ENCODE assay signal across 9 cellular contexts in the genomic region with DNA sequence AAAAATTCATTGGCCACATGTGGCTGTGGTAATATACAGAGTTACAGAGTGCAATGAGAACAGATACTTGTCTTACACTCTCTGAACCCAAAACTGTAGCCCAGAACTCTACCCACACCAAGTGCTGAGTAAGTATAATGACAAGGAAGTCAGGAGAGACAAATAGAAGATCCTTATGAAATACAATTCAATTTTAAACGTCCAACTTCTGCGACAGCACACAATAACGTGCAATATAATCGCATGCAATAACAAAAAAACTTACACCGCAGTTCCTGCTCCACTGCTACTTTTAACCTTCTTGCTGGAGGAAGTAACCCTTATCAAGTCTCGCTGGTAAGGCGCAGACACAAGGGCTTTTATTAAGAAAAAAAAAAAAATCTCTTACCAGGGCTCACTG. TPM values are rescaled to one million over a fixed set of nuclear protein-coding genes. Genes with fewer than 3 reads are reported as not detected.
DNase-seq lines count a peak whose midpoint lies in the region; ATAC-seq and TF ChIP-seq lines count a peak whose summit lies in the region.
"Had no signal": no experiment of that assay in that cellular context is flagged by ENCODE, and none has a peak within 500 bp of the region (broad histone marks: within the 10 kb centered on the region; RNA-seq: fewer than 3 reads in every experiment).

No MANE protein-coding gene starts in this region.

- no peaks in the 10 kb centered on the region for H3K9me3 ChIP-seq in GM23248 (ENCODE audit: low read depth)
- no peaks in the 10 kb centered on the region for H3K9me3 ChIP-seq in esophagus (ENCODE audit: control insufficient read depth in 2 of 2, insufficient read depth in 1 of 2, low read depth in 1 of 2, low read length in 1 of 2)

- no peaks in the 10 kb centered on the region for H3K9me2 ChIP-seq in GM23248 (ENCODE audit: insufficient read depth)

- H3K4me1 ChIP-seq in GM23248 (ENCODE audit: insufficient read depth) = no peaks in the 10 kb centered on the region; the same call in 1 of the 2 replicates
- H3K4me1 ChIP-seq in esophagus (ENCODE audit: control insufficient read depth in 2 of 2, insufficient read depth in 2 of 2, low read length in 1 of 2) = peaks cover 4 to 12% of the 10 kb centered on the region in 2 donors

- no peak overlapping the region for H3K27ac ChIP-seq in GM23248
- no peak overlapping the region for H3K27ac ChIP-seq in esophagus (ENCODE audit: low read depth in 2 of 2, low read length in 1 of 2)

- no peak for ATAC-seq in GM18520 (IDR thresholded peaks at IDR 0.05; ENCODE audit: unreplicated experiment)
- no peak for ATAC-seq in GM21423 (IDR thresholded peaks at IDR 0.05; ENCODE audit: unreplicated experiment)
- no peak for ATAC-seq in HG02798 (IDR thresholded peaks at IDR 0.05; ENCODE audit: poor library complexity, unreplicated experiment)

- H3K36me3 ChIP-seq in GM23248 (ENCODE audit: low read depth) = no peaks in the 10 kb centered on the region
- H3K36me3 ChIP-seq in esophagus (ENCODE audit: control insufficient read depth in 2 of 2, insufficient read depth in 2 of 2, low read length in 1 of 2) = peaks cover 0 to 5% of the 10 kb centered on the region in 2 donors

- H3K9ac ChIP-seq in GM23248 = peak overlapping the region; percentile 91

- in situ Hi-C loops in GM23248 (cut with MboI) = no loop called here

- no peak for TF ChIP-seq CTCF in retinal pigment epithelial cell (conservative IDR thresholded peaks at IDR 0.05; ENCODE audit: low read depth, low read length)

- peak overlapping the region; percentile 82 for H3K4me2 ChIP-seq in GM23248 (ENCODE audit: unreplicated experiment)

- H3K27me3 ChIP-seq in GM23248 (replicated peaks; ENCODE audit: insufficient read depth) (no peaks in the 10 kb centered on the region), esophagus (ENCODE audit: control insufficient read depth in 1 of 2, insufficient read depth in 2 of 2, low read length in 2 of 2) (no peaks in the 10 kb centered on the region)

- 36 to 41% methylated on average over 7 of the region's 7 CpGs for WGBS in GM23248 (ENCODE audit: low coverage in 1 of 2, low lambda C conversion rate in 2 of 2, missing lambda C conversion rate in 2 of 2), 2 experiments
- WGBS in esophagus, 2 donors = 23 to 34% methylated on average over 7 of the region's 7 CpGs

- H2AFZ ChIP-seq in GM23248 = peak overlapping the region; percentile 94; the same call in 1 of the 2 replicates

- H3K4me3 ChIP-seq in GM23248 (peak overlapping the region; percentile 99), esophagus (ENCODE audit: low read depth in 1 of 2, low read length in 2 of 2) (peak overlapping the region; percentile 94 to 100), retinal pigment epithelial cell (ENCODE audit: low read length) (peak overlapping the region; percentile 96)

- H3F3A ChIP-seq in GM23248 (ENCODE audit: insufficient read depth) = no peaks in the 10 kb centered on the region

- no peaks in the 10 kb centered on the region for H4K20me1 ChIP-seq in GM23248 (ENCODE audit: insufficient read depth)

- DNase-seq in GM23248 = peak; percentile 5
- DNase-seq in SIG-M5 (lab: John Stamatoyannopoulos, UW) = peak; percentile 4
- DNase-seq in retinal pigment epithelial cell (ENCODE audit: low read depth) = no peak
- no peak for DNase-seq in glomerular visceral epithelial cell (ENCODE audit: extremely low spot score)
- DNase-seq: islet precursor cell had no signal

- peaks cover 60% of the 10 kb centered on the region for H3K79me2 ChIP-seq in GM23248 (ENCODE audit: insufficient read depth)

RNA-seq across cellular contexts. Expression of a gene that starts 0.9 kb away (rescaled TPM):
- total RNA-seq in GM23248 (2014; rRNA removed; shearing (Covaris generic)) = 51.4 and 75.4 TPM in 2 replicates
- polyA plus RNA-seq in GM23248 (2016; fragmentation: Nextera tagmentation; extraction: Ambion mirVana) (103 and 115 TPM in 2 replicates), esophagus (10 to 100 TPM; 37.3 to 42.4 TPM)

RNA-seq across cellular contexts. Expression of a gene that starts 33.3 kb away (rescaled TPM):
- not detected in 2 replicates for total RNA-seq in GM23248 (2014; rRNA removed; shearing (Covaris generic))
- polyA plus RNA-seq in GM23248 (2016; fragmentation: Nextera tagmentation; extraction: Ambion mirVana) (not detected in 2 replicates), esophagus (not detected)

RNA-seq across cellular contexts. Expression of a gene that starts 41.3 kb away (rescaled TPM):
- 41.9 and 55.1 TPM in 2 replicates for total RNA-seq in GM23248 (2014; rRNA removed; shearing (Covaris generic))
- polyA plus RNA-seq in GM23248 (2016; fragmentation: Nextera tagmentation; extraction: Ambion mirVana) (76.1 and 76.2 TPM in 2 replicates), esophagus (10 to 100 TPM; 53.0 to 65.5 TPM)

Comparison
In these comparisons a context has a peak if more than half of its experiments do, and no peak if none do; other contexts are left out.
1. DNase-seq: peak in GM23248 (single experiment) and SIG-M5 (single experiment); none in retinal pigment epithelial cell (single experiment) and glomerular visceral epithelial cell (single experiment).
2. Peak in every context shown above with its lines, with median percentiles within 50 percentile points of each other: H3K4me3 ChIP-seq.